ENCODE assay signal across 24 cellular contexts in genomic region chr19:41816761-41817160, GRCh38. TPM values are rescaled to one million over a fixed set of nuclear protein-coding genes. Genes with fewer than 3 reads are reported as not detected.
DNase-seq lines count a peak whose midpoint lies in the region; ATAC-seq, FAIRE-seq and TF ChIP-seq lines count a peak whose summit lies in the region.
"Had no signal": no experiment of that assay in that cellular context is flagged by ENCODE, and none has a peak within 500 bp of the region (broad histone marks: within the 10 kb centered on the region; RNA-seq: fewer than 3 reads in every experiment).

No MANE protein-coding gene starts in this region.

- 14 to 15% methylated on average over 2 of the region's 2 CpGs for WGBS in pancreas, 2 donors
- WGBS in suprapubic skin = 57% methylated on average over 2 of the region's 2 CpGs

- H3K9ac ChIP-seq in PC-3 (ENCODE audit: low read length) = no peak overlapping the region
- H3K9ac ChIP-seq: BLaER1, GM23248 had no signal

- intact Hi-C loops in pancreas (cut with DNase I) = no loop called here
- intact Hi-C loops in PC-3 (cut with micrococcal nuclease) = no loop called here

- H3K4me3 ChIP-seq in fibroblast of the aortic adventitia (ENCODE audit: low read depth, low read length) = no peak overlapping the region
- no peak overlapping the region for H3K4me3 ChIP-seq in pancreas
- no peak overlapping the region for H3K4me3 ChIP-seq in PC-3 (ENCODE audit: low read length)
- H3K4me3 ChIP-seq in suprapubic skin = no peak overlapping the region
- H3K4me3 ChIP-seq: BLaER1, GM23248, HAP-1 had no signal

- H3K9me2 ChIP-seq in PC-3 (replicated peaks; ENCODE audit: low read length) = no peaks in the 10 kb centered on the region

- H3K9me3 ChIP-seq in pancreas (no peaks in the 10 kb centered on the region), PC-3 (ENCODE audit: low read length) (no peaks in the 10 kb centered on the region), suprapubic skin (no peaks in the 10 kb centered on the region)
- H3K9me3 ChIP-seq: BLaER1, HAP-1 had no signal

- no peak for FAIRE-seq in pancreas (lab: Jason Lieb, UNC)
- FAIRE-seq: GM12892, GM18507, HTR-8/SVneo had no signal

- H3K27me3 ChIP-seq in pancreas (no peaks in the 10 kb centered on the region), PC-3 (ENCODE audit: low read length) (no peaks in the 10 kb centered on the region), suprapubic skin (no peaks in the 10 kb centered on the region)
- H3K27me3 ChIP-seq: BLaER1 had no signal

- no peak overlapping the region for H2AFZ ChIP-seq in PC-3 (ENCODE audit: low read length)
- H2AFZ ChIP-seq: GM23248 had no signal

- no TSS peak for BruUV-seq in PC-3 (replicated peaks; lab: Mats Ljungman, UMichigan)

- no peak for TF ChIP-seq POLR2A in suprapubic skin (IDR thresholded peaks at IDR 0.05)

- TF ChIP-seq EP300 in suprapubic skin (IDR thresholded peaks at IDR 0.05) = no peak

- peak in 3 of 4 donors; percentile 46 to 76 (median 67) for ATAC-seq in pancreas
- no peak for ATAC-seq in PC-3

- no peak for TF ChIP-seq CTCF in fibroblast of the aortic adventitia (IDR thresholded peaks at IDR 0.05; ENCODE audit: insufficient read depth, low read length)
- TF ChIP-seq CTCF in pancreas (IDR thresholded peaks at IDR 0.05) = no peak
- no peak for TF ChIP-seq CTCF in PC-3 (conservative IDR thresholded peaks at IDR 0.05; ENCODE audit: low read depth, low read length)
- TF ChIP-seq CTCF in suprapubic skin (IDR thresholded peaks at IDR 0.05) = no peak

- H4K20me1 ChIP-seq in PC-3 (ENCODE audit: low read length) = no peaks in the 10 kb centered on the region
- H4K20me1 ChIP-seq: BLaER1 had no signal

- no peak overlapping the region for H3K4me2 ChIP-seq in PC-3 (ENCODE audit: low read length)
- H3K4me2 ChIP-seq: BLaER1 had no signal

- H3F3A ChIP-seq in PC-3 (ENCODE audit: low read length, unreplicated experiment) = no peaks in the 10 kb centered on the region

- DNase-seq in DMS79 treated with DMSO at 0.1 percent for 48 hours (lab: John Stamatoyannopoulos, UW) (peak; percentile 9), DMS79 (lab: John Stamatoyannopoulos, UW) (no peak), fibroblast of the aortic adventitia (ENCODE audit: low read depth) (peak; percentile 54), pancreas (no peak), COLO668 (lab: John Stamatoyannopoulos, UW; ENCODE audit: unreplicated experiment) (no peak), PC-3 (no peak), suprapubic skin (ENCODE audit: low spot score in 2 of 2) (no peak)
- DNase-seq: CD4-positive, alpha-beta memory T cell; DMS 273 treated with DMSO at 0.1 percent for 48 hours; DMS53; GDM1; GM23248; IMR-90 had no signal

- H3K27ac ChIP-seq in pancreas (no peak overlapping the region), PC-3 (ENCODE audit: low read length) (no peak overlapping the region), suprapubic skin (no peak overlapping the region)
- H3K27ac ChIP-seq: 22Rv1, BLaER1, GM23248 had no signal

- POLR2A ChIA-PET in PC-3 (lab: Charles Lee; ENCODE audit: unreplicated experiment) = no interaction called here

- H3K4me1 ChIP-seq in pancreas (peaks cover 0 to 6% (median 0%) of the 10 kb centered on the region in 3 donors), PC-3 (ENCODE audit: insufficient read depth, low read length) (no peaks in the 10 kb centered on the region), suprapubic skin (no peaks in the 10 kb centered on the region)
- H3K4me1 ChIP-seq: HAP-1 had no signal

- H3K79me2 ChIP-seq in PC-3 (ENCODE audit: low read length) = no peaks in the 10 kb centered on the region

- CTCF ChIA-PET in PC-3 (lab: Charles Lee) = no interaction called here

- H3K36me3 ChIP-seq in pancreas = no peaks in the 10 kb centered on the region
- no peaks in the 10 kb centered on the region for H3K36me3 ChIP-seq in PC-3 (ENCODE audit: low read depth, low read length)
- no peaks in the 10 kb centered on the region for H3K36me3 ChIP-seq in suprapubic skin
- H3K36me3 ChIP-seq: BLaER1, HAP-1 had no signal

RNA-seq across cellular contexts. Expression of gene CEACAM3, which starts 20.4 kb away (rescaled TPM):
- total RNA-seq in fibroblast of the aortic adventitia (ENCODE audit: low replicate concordance) = not detected in 2 replicates
- total RNA-seq in pancreas = under 1 TPM in 2 of 6 donors, not detected in 4; 0.41 to 0.61 TPM
- not detected for polyA plus RNA-seq in pancreas
- total RNA-seq in PC-3 (2014; rRNA removed) = not detected in 2 replicates
- under 1 TPM in 1 of 4 donors, not detected in 3; 0.64 TPM for total RNA-seq in suprapubic skin
- total RNA-seq: A673; CD4-positive, alpha-beta memory T cell; Daoy; GM23248; H4; IMR-90 had no signal
- polyA plus RNA-seq: AG04450; CD4-positive, alpha-beta memory T cell; GM23248; IMR-90 had no signal

RNA-seq across cellular contexts. Expression of gene LYPD4, which starts 27.7 kb away (rescaled TPM):
- total RNA-seq in fibroblast of the aortic adventitia (ENCODE audit: low replicate concordance) (not detected in 2 replicates), pancreas (not detected), PC-3 (2014; rRNA removed) (not detected in 2 replicates), suprapubic skin (not detected)
- not detected for polyA plus RNA-seq in pancreas
- total RNA-seq: A673; CD4-positive, alpha-beta memory T cell; Daoy; GM23248; IMR-90 had no signal
- polyA plus RNA-seq: AG04450; CD14-positive monocyte; CD4-positive, alpha-beta memory T cell; GM23248; IMR-90 had no signal

RNA-seq across cellular contexts. Expression of gene DMRTC2, which starts 28.1 kb away (rescaled TPM):
- total RNA-seq in fibroblast of the aortic adventitia (ENCODE audit: low replicate concordance) (not detected in 2 replicates), pancreas (not detected), PC-3 (2014; rRNA removed) (not detected in 2 replicates), suprapubic skin (not detected)
- polyA plus RNA-seq in pancreas = not detected
- total RNA-seq: A673; CD4-positive, alpha-beta memory T cell; Daoy; GM23248; H4; IMR-90 had no signal
- polyA plus RNA-seq: AG04450; CD14-positive monocyte; CD4-positive, alpha-beta memory T cell; GM23248; IMR-90 had no signal

RNA-seq across cellular contexts. Expression of gene RPS19, which starts 43.3 kb away (rescaled TPM):
- total RNA-seq in fibroblast of the aortic adventitia (ENCODE audit: low replicate concordance) = 827 and 1,080 TPM in 2 replicates
- total RNA-seq in pancreas = 1,000 to 10,000 TPM in 5 of 6 donors, 100 to 1,000 TPM in 1; 939 to 1,697 (median 1,289) TPM
- polyA plus RNA-seq in pancreas = 1,000 to 10,000 TPM; 1,099 to 2,267 TPM
- 1,687 and 1,830 TPM in 2 replicates for total RNA-seq in PC-3 (2014; rRNA removed)
- 1,000 to 10,000 TPM; 1,057 to 2,332 (median 1,706) TPM for total RNA-seq in suprapubic skin

Comparison
In these comparisons a context has a peak if more than half of its experiments do, and no peak if none do; other contexts are left out.
1. DNase-seq: peak in DMS79 treated with DMSO at 0.1 percent for 48 hours (single experiment) and fibroblast of the aortic adventitia (single experiment); none in DMS79 (single experiment), pancreas (0 of 6), COLO668 (single experiment), PC-3 (single experiment) and suprapubic skin (0 of 2).